Comparison of ENCODE assay signal across 15 cellular contexts in the genomic region with DNA sequence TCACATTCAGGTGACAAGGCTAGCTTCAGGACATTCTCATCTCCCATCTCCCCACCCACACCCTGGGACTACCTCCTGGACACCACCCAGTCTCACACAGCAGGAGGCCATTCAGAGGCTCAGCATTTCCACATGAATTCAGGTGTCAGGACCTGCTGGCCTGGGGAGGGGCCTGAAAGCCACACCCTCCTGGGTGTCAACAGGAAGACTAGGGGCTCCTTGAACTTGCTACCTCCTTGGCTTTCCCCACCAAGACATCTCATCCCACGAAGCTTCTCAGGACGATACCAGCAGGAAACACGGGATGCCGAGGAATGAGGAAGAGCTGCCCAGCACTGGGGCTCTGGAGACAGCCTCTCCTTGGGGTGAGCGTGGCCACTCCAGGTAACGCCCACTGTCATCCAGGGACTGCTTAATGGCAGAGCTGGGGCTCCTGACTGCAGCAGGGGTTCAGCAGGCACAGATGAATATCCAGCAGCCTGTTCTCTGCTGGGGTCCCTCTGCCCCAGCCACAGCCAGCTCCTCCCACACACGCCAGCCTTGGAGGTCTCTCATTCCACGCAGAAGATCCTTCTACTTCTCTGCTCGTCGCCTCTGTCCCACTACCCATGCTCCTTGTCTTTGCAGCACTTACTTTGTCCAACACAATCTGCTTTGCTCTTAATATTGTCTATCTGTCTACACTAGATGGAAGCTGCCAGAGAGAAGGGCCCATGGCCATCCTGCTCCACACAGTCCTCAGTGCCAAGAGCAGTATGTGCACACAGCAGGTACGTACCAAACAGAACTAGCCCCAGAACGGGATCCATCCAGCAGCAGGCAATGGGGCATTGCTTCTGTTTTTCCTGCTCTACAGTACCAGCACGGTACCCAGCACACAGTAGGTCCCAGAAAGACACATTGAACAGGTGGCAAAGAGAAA.
DNase-seq lines count a peak whose midpoint lies in the region; ATAC-seq and TF ChIP-seq lines count a peak whose summit lies in the region.
"Had no signal": no experiment of that assay in that cellular context is flagged by ENCODE, and none has a peak within 500 bp of the region (broad histone marks: within the 10 kb centered on the region; RNA-seq: fewer than 3 reads in every experiment).

No MANE protein-coding gene starts in this region.

- H3K4me1 ChIP-seq in right atrium auricular region = peaks cover 0 to 64% of the 10 kb centered on the region in 2 donors

- no peaks in the 10 kb centered on the region for H3K9me3 Mint-ChIP-seq in stimulated activated naive B cell treated with anti-CD40 and anti-IgM and Interleukin-4, amounts not matched to agents 10 μg/mL and 1 μg/mL and 100 μg/mL, for 72 hours

- H3K36me3 Mint-ChIP-seq in stimulated activated naive B cell treated with anti-CD40 and anti-IgM and Interleukin-4, amounts not matched to agents 10 μg/mL and 1 μg/mL and 100 μg/mL, for 72 hours = peaks cover 16 to 19% of the 10 kb centered on the region in 2 donors

- no peak overlapping the region for H3K4me3 ChIP-seq in right atrium auricular region
- H3K4me3 ChIP-seq: GM23248 had no signal

- H3K27ac ChIP-seq in angular gyrus (ENCODE audit: low read depth, low read length) (peak overlapping the region; percentile 27), right atrium auricular region (peak overlapping the region; percentile 2 to 21)
- H3K27ac ChIP-seq: 22Rv1 had no signal

- DNase-seq in NCI-H146 (lab: John Stamatoyannopoulos, UW) (peak; percentile 20), NCI-H146 treated with DMSO at 0.1 percent for 48 hours (lab: John Stamatoyannopoulos, UW; ENCODE audit: unreplicated experiment) (no peak), right atrium auricular region (ENCODE audit: low spot score) (no peak), HT-29 (ENCODE audit: low spot score) (no peak), sciatic nerve (ENCODE audit: low spot score) (no peak)
- DNase-seq in stimulated activated naive B cell treated with anti-CD40 and anti-IgM and Interleukin-4, amounts not matched to agents 10 μg/mL and 1 μg/mL and 100 μg/mL, for 72 hours = no peak
- DNase-seq: activated T-cell treated with anti-CD3 and anti-CD28 coated beads for 4 hours; GM23248; head of caudate nucleus; NCI-H345; stimulated activated CD4-positive, alpha-beta T cell treated with anti-CD3 and anti-CD28 coated beads, Interleukin-4, amount 100 ng/mL, for 4 hours had no signal

- H3K27ac Mint-ChIP-seq in stimulated activated naive B cell treated with anti-CD40 and anti-IgM and Interleukin-4, amounts not matched to agents 10 μg/mL and 1 μg/mL and 100 μg/mL, for 72 hours = peak overlapping the region; percentile 86

- H3K36me3 ChIP-seq in right atrium auricular region = no peaks in the 10 kb centered on the region

- intact Hi-C loops in sciatic nerve (cut with DNase I) = no loop called here

- no peaks in the 10 kb centered on the region for H3K9me3 ChIP-seq in right atrium auricular region

- ATAC-seq in stimulated activated naive B cell treated with anti-CD40 and anti-IgM and Interleukin-4, amounts not matched to agents 10 μg/mL and 1 μg/mL and 100 μg/mL, for 72 hours (replicated peaks) = no peak
- ATAC-seq in sciatic nerve = no peak
- no peak for ATAC-seq in GM19023 (IDR thresholded peaks at IDR 0.05; ENCODE audit: unreplicated experiment)
- ATAC-seq: Panc1 had no signal

- no peaks in the 10 kb centered on the region for H3K27me3 Mint-ChIP-seq in stimulated activated naive B cell treated with anti-CD40 and anti-IgM and Interleukin-4, amounts not matched to agents 10 μg/mL and 1 μg/mL and 100 μg/mL, for 72 hours

- H3K4me3 Mint-ChIP-seq in stimulated activated naive B cell treated with anti-CD40 and anti-IgM and Interleukin-4, amounts not matched to agents 10 μg/mL and 1 μg/mL and 100 μg/mL, for 72 hours = no peak overlapping the region

- peaks cover 75 to 95% of the 10 kb centered on the region in 2 donors for H3K4me1 Mint-ChIP-seq in stimulated activated naive B cell treated with anti-CD40 and anti-IgM and Interleukin-4, amounts not matched to agents 10 μg/mL and 1 μg/mL and 100 μg/mL, for 72 hours

- H3K27me3 ChIP-seq in right atrium auricular region = no peaks in the 10 kb centered on the region

- no peak for TF ChIP-seq CTCF in right atrium auricular region (IDR thresholded peaks at IDR 0.05)
